ENCODE assay signal across 8 cellular contexts in the genomic region with DNA sequence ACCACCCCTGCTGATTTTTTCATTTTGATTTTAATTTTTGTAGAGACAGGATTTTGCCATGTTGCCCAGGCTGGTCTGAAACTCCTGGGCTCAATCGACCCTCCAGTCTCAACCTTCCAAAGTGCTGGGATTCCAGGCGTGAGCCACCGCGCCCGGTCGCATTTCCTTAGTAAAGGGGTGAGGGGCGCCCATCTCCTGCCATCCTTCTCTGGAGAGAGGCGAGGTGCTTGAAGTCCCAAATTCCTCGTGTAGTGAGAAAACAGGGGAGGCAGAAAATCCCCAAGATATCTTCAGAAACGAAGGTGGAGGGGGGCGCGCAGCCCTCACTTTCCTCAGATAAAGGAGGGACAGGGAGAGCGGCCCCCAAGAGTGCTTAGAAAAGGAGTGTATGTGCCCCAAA. TPM values are rescaled to one million over a fixed set of nuclear protein-coding genes. Genes with fewer than 3 reads are reported as not detected.
DNase-seq lines count a peak whose midpoint lies in the region; ATAC-seq, FAIRE-seq and TF ChIP-seq lines count a peak whose summit lies in the region.

No MANE protein-coding gene starts in this region.

- TSS peak; percentile 84 for BruUV-seq in HepG2 (replicated peaks; lab: Mats Ljungman, UMichigan)

- H3K9me3 ChIP-seq in HepG2 (ENCODE audit: low read length) (no peaks in the 10 kb centered on the region), thoracic aorta (no peaks in the 10 kb centered on the region), thyroid gland (no peaks in the 10 kb centered on the region)

- H3K27me3 Mint-ChIP-seq in activated T-cell treated with anti-CD3 and anti-CD28 coated beads, Interleukin-2, amount 50 U/mL, for 24 hours: no peaks in the 10 kb centered on the region

- H3K4me1 ChIP-seq in HepG2 (ENCODE audit: insufficient read depth, low read length) (peaks cover 64% of the 10 kb centered on the region), thoracic aorta (ENCODE audit: control insufficient read depth in 1 of 2, low read depth in 2 of 2) (peaks cover 20 to 46% of the 10 kb centered on the region in 2 donors), thyroid gland (peaks cover 36 to 42% of the 10 kb centered on the region in 2 donors)

- no peak for TF ChIP-seq RAD21 in HepG2 (CRISPR knock-in tag; IDR thresholded peaks at IDR 0.05)

- FAIRE-seq in HepG2 (lab: Jason Lieb, UNC): no peak

- CTCF ChIA-PET in HepG2 (lab: Yijun Ruan, JAX; ENCODE audit: low intra/inter-chr PET ratio, low total read pairs): no interaction called here

- H3K4me2 ChIP-seq in HepG2 (ENCODE audit: low read depth, low read length): peak overlapping the region; percentile 56; the same call in 1 of the 2 replicates

- WGBS in HepG2 (ENCODE audit: low lambda C conversion rate): 97% methylated on average over 13 of the region's 13 CpGs
- WGBS in thyroid gland, 2 donors: 65 to 71% methylated on average over 13 of the region's 13 CpGs

- H4K20me1 ChIP-seq in HepG2 (ENCODE audit: insufficient read depth, low read length): no peaks in the 10 kb centered on the region

- H3K27ac ChIP-seq in HepG2 (ENCODE audit: extremely low read length, insufficient read depth, low read length) (no peak overlapping the region), thoracic aorta (peak overlapping the region in 1 of 2 donors; percentile 77), thyroid gland (no peak overlapping the region)

- TF ChIP-seq POLR2A in HepG2 (IDR thresholded peaks at IDR 0.05; ENCODE audit: insufficient read depth in 1 of 2, low read depth in 2 of 2, low read length in 2 of 2): no peak
- no peak for TF ChIP-seq POLR2A in thyroid gland (IDR thresholded peaks at IDR 0.05)

- POLR2A ChIA-PET in HepG2 (lab: Yijun Ruan, JAX): interaction anchor here (1.5 to 2.4 kb wide), 3 partner anchors 11 to 23 kb away, joined by 3 to 24 read pairs (median 5); a partner anchor contains a TSS

- TF ChIP-seq EP300 in HepG2 (IDR thresholded peaks at IDR 0.05; ENCODE audit: low read depth in 2 of 2, low read length in 2 of 2): no peak
- no peak for TF ChIP-seq EP300 in HepG2 (CRISPR knock-in tag; IDR thresholded peaks at IDR 0.05; ENCODE audit: borderline replicate concordance)

- peak overlapping the region; percentile 57; the same call in 1 of the 2 replicates for H3K9ac ChIP-seq in HepG2 (ENCODE audit: insufficient read depth, low read depth, low read length)

- peaks cover 50% of the 10 kb centered on the region for H3K4me1 Mint-ChIP-seq in activated T-cell treated with anti-CD3 and anti-CD28 coated beads, Interleukin-2, amount 50 U/mL, for 24 hours (ENCODE audit: low read depth)

- peak overlapping the region; percentile 40 for H3K27ac Mint-ChIP-seq in activated T-cell treated with anti-CD3 and anti-CD28 coated beads, Interleukin-2, amount 50 U/mL, for 24 hours

- H3K36me3 ChIP-seq in HepG2 (replicated peaks in 1 of 2; ENCODE audit: control insufficient read depth in 1 of 2, insufficient read depth in 2 of 2, low read length in 2 of 2) (no peaks in the 10 kb centered on the region), thoracic aorta (no peaks in the 10 kb centered on the region), thyroid gland (no peaks in the 10 kb centered on the region)

- no peak for ATAC-seq in HepG2
- no peak for ATAC-seq in thoracic aorta (ENCODE audit: insufficient number of reproducible peaks, low FRiP score, low read depth)

- no peak overlapping the region for H2AFZ ChIP-seq in HepG2 (ENCODE audit: low read length)

- peak overlapping the region; percentile 76 for H3K4me3 Mint-ChIP-seq in activated T-cell treated with anti-CD3 and anti-CD28 coated beads, Interleukin-2, amount 50 U/mL, for 24 hours

- TF ChIP-seq CTCF in astrocyte of the cerebellum (IDR thresholded peaks at IDR 0.05; ENCODE audit: low read depth, low read length, missing control alignments): no peak
- no peak for TF ChIP-seq CTCF in HepG2 (CRISPR knock-in tag; IDR thresholded peaks at IDR 0.05)
- TF ChIP-seq CTCF in thoracic aorta (IDR thresholded peaks at IDR 0.05): no peak
- no peak for TF ChIP-seq CTCF in thyroid gland (IDR thresholded peaks at IDR 0.05)

- peaks cover 29% of the 10 kb centered on the region for H3K79me2 ChIP-seq in HepG2 (ENCODE audit: insufficient read depth, low read length)

- intact Hi-C loops in HepG2 (cut with micrococcal nuclease; ENCODE audit: unreplicated experiment): no loop called here
- intact Hi-C loops in thyroid gland (cut with DNase I): loop anchor here (5.0 kb wide), 1 partner anchor 93 kb away; no protein-coding TSS in a partner anchor

- H3K9me3 Mint-ChIP-seq in activated T-cell treated with anti-CD3 and anti-CD28 coated beads, Interleukin-2, amount 50 U/mL, for 24 hours: no peaks in the 10 kb centered on the region

- peak overlapping the region; percentile 78 for H3K4me3 ChIP-seq in astrocyte of the cerebellum (ENCODE audit: low read depth, low read length)
- no peak overlapping the region for H3K4me3 ChIP-seq in HepG2 (replicated peaks in 1 of 3; ENCODE audit: insufficient read depth in 1 of 3, low read depth in 2 of 3, low read length in 3 of 3)
- H3K4me3 ChIP-seq in thoracic aorta: peak overlapping the region; percentile 88
- peak overlapping the region in 1 of 3 donors; percentile 33 for H3K4me3 ChIP-seq in thyroid gland (replicated peaks in 1 of 3)

- in situ Hi-C loops in astrocyte of the cerebellum (cut with HindIII; ENCODE audit: low sequenced_read_pairs) (no loop called here), HepG2 (cut with HindIII; ENCODE audit: extremely low pct_ligation_motif_present, low pct_unique_long_range_greater_than_20kb) (no loop called here)

- H3K27me3 ChIP-seq in HepG2 (ENCODE audit: control insufficient read depth in 1 of 2, insufficient read depth in 2 of 2, low read length in 2 of 2) (no peaks in the 10 kb centered on the region; a peak in 1 of 5 replicates), thoracic aorta (replicated peaks; ENCODE audit: insufficient read depth) (no peaks in the 10 kb centered on the region), thyroid gland (no peaks in the 10 kb centered on the region)

- no peak for DNase-seq in activated T-cell treated with anti-CD3 and anti-CD28 coated beads, Interleukin-2, amount 50 U/mL, for 24 hours
- no peak for DNase-seq in activated T-cell treated with anti-CD3 and anti-CD28 coated beads, Interleukin-2, amount 50 U/mL, for 48 hours
- DNase-seq in astrocyte of the cerebellum (ENCODE audit: low read depth) (no peak), HepG2 (ENCODE audit: low spot score) (no peak), thoracic aorta (ENCODE audit: low spot score) (no peak), thyroid gland (no peak)
- DNase-seq in activated effector memory CD4-positive, alpha-beta T cell treated with Interleukin-2 at 50 U/mL for 16 hours: no peak
- no peak for DNase-seq in effector CD4-positive, alpha-beta T cell

- peaks cover 28% of the 10 kb centered on the region for H3K36me3 Mint-ChIP-seq in activated T-cell treated with anti-CD3 and anti-CD28 coated beads, Interleukin-2, amount 50 U/mL, for 24 hours (ENCODE audit: low read depth)

TF ChIP-seq in HepG2, 621 proteins besides CTCF, POLR2A, EP300 and RAD21:
- TF ChIP-seq TP53 (CRISPR knock-in tag; conservative IDR thresholded peaks at IDR 0.05): no peak
- TF ChIP-seq, protein P1, sequence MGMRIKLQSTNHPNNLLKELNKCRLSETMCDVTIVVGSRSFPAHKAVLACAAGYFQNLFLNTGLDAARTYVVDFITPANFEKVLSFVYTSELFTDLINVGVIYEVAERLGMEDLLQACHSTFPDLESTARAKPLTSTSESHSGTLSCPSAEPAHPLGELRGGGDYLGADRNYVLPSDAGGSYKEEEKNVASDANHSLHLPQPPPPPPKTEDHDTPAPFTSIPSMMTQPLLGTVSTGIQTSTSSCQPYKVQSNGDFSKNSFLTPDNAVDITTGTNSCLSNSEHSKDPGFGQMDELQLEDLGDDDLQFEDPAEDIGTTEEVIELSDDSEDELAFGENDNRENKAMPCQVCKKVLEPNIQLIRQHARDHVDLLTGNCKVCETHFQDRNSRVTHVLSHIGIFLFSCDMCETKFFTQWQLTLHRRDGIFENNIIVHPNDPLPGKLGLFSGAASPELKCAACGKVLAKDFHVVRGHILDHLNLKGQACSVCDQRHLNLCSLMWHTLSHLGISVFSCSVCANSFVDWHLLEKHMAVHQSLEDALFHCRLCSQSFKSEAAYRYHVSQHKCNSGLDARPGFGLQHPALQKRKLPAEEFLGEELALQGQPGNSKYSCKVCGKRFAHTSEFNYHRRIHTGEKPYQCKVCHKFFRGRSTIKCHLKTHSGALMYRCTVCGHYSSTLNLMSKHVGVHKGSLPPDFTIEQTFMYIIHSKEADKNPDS (CRISPR knock-in tag; IDR thresholded peaks at IDR 0.05): no peak
- no peak for TF ChIP-seq NFYC (CRISPR knock-in tag; IDR thresholded peaks at IDR 0.05)
- TF ChIP-seq FOXA1 (IDR thresholded peaks at IDR 0.05): no peak
- TF ChIP-seq FOXA1 (CRISPR knock-in tag; IDR thresholded peaks at IDR 0.05): no peak
- no peak for TF ChIP-seq HNRNPK (IDR thresholded peaks at IDR 0.05; ENCODE audit: low read depth, low read length, poor library complexity, severe bottlenecking)
- no peak for TF ChIP-seq SSRP1 (CRISPR knock-in tag; IDR thresholded peaks at IDR 0.05)

RNA-seq across cellular contexts. Expression of a gene that starts 21.0 kb away (rescaled TPM):
- total RNA-seq in HepG2 (2016; rRNA removed; fragmentation: Illumina TruSeq; extraction: Trizol) (25.1 and 28.6 TPM in 2 replicates), thoracic aorta (10 to 100 TPM; 55.9 to 79.1 TPM), thyroid gland (10 to 100 TPM; 33.2 to 82.4 (median 51.8) TPM)
- total RNA-seq in HepG2 (2016; cell fraction: cytosol; rRNA removed; fragmentation: Illumina TruSeq; extraction: Trizol; ENCODE audit: low read depth): 10.8 and 13.3 TPM in 2 replicates
- total RNA-seq in HepG2 (2016; cell fraction: insoluble cytoplasmic fraction; rRNA removed; fragmentation: Illumina TruSeq; extraction: Trizol): 24.5 and 30.0 TPM in 2 replicates
- total RNA-seq in HepG2 (2016; cell fraction: membrane; rRNA removed; fragmentation: Illumina TruSeq; extraction: Trizol): 43.4 and 51.5 TPM in 2 replicates
- total RNA-seq in HepG2 (2016; cell fraction: nucleus; rRNA removed; fragmentation: Illumina TruSeq; extraction: Trizol): 19.5 and 24.3 TPM in 2 replicates
- polyA plus RNA-seq in HepG2 (2011; rRNA removed): 15.1 and 16.8 TPM in 2 replicates
- 10.5 and 13.4 TPM in 2 replicates for polyA plus RNA-seq in HepG2 (2011; cell fraction: cytosol; rRNA removed)
- 17.3 and 19.1 TPM in 2 replicates for polyA plus RNA-seq in HepG2 (2011; cell fraction: nucleus; rRNA removed)
- 19.3 and 26.1 TPM in 2 replicates for polyA plus RNA-seq in HepG2 (2012)
- 13.2 and 13.4 TPM in 2 replicates for polyA plus RNA-seq in HepG2 (2016; cell fraction: cytosol; fragmentation: Illumina TruSeq; extraction: Trizol; ENCODE audit: low read depth)
- polyA plus RNA-seq in HepG2 (2016; cell fraction: insoluble cytoplasmic fraction; fragmentation: Illumina TruSeq; extraction: Trizol; ENCODE audit: low read depth): 38.8 and 59.1 TPM in 2 replicates
- 38.7 and 46.4 TPM in 2 replicates for polyA plus RNA-seq in HepG2 (2016; cell fraction: membrane; fragmentation: Illumina TruSeq; extraction: Trizol; ENCODE audit: low read depth)
- 43.6 and 47.2 TPM in 2 replicates for polyA plus RNA-seq in HepG2 (2016; cell fraction: nucleus; fragmentation: Illumina TruSeq; extraction: Trizol; ENCODE audit: insufficient read depth, low read depth)
- polyA minus RNA-seq in HepG2 (2011; rRNA and poly(A)+ RNA removed; ENCODE audit: low replicate concordance): 16.0 and 18.2 TPM in 2 replicates
- 24.2 and 24.4 TPM in 2 replicates for polyA minus RNA-seq in HepG2 (2011; cell fraction: cytosol; rRNA and poly(A)+ RNA removed)
- polyA minus RNA-seq in HepG2 (2011; cell fraction: nucleus; rRNA and poly(A)+ RNA removed): 11.5 and 14.5 TPM in 2 replicates

Comparison
In these comparisons a context has a peak if more than half of its experiments do, and no peak if none do; other contexts are left out.
1. H3K4me3 ChIP-seq: peak in astrocyte of the cerebellum (single experiment) and thoracic aorta (single experiment); none in HepG2 (0 of 3).